24 cellular contexts compared by ENCODE assay signal in genomic region chr4:67401902-67402301, GRCh38.
"Had no signal": no experiment of that assay in that cellular context is flagged by ENCODE, and none has a peak within 500 bp of the region (broad histone marks: within the 10 kb centered on the region; RNA-seq: fewer than 3 reads in every experiment).

No MANE protein-coding gene starts in this region.

- H3K27ac ChIP-seq: colonic mucosa, dorsolateral prefrontal cortex, esophagus squamous epithelium, gastrocnemius medialis, heart right ventricle, left lung, lower lobe of right lung had no signal

- DNase-seq: colonic mucosa; cortex of kidney; dermis blood vessel endothelial cell; dorsolateral prefrontal cortex; effector CD4-positive, alpha-beta T cell; effector memory CD4-positive, alpha-beta T cell; esophagus squamous epithelium; foreskin fibroblast; foreskin melanocyte; gastrocnemius medialis; glutamatergic neuron; heart right ventricle; hippocampal formation; left cardiac atrium; left lung; left ventricle myocardium superior; lower lobe of right lung; mesenchymal stem cell; mucosa of descending colon; naive B cell had no signal

- ATAC-seq: esophagus mucosa, gastrocnemius medialis, heart right ventricle, left cardiac atrium, left lung, left ventricle myocardium superior, lower lobe of right lung, mucosa of descending colon had no signal

- FAIRE-seq: endothelial cell of umbilical vein, islet of Langerhans, keratinocyte had no signal
